In genomic region chr13:22252281-22252830, GRCh38 we compare ENCODE assay signal across 29 cellular contexts.
"Had no signal": no experiment of that assay in that cellular context is flagged by ENCODE, and none has a peak within 500 bp of the region (broad histone marks: within the 10 kb centered on the region; RNA-seq: fewer than 3 reads in every experiment).

No MANE protein-coding gene starts in this region.

- H3K4me1 Mint-ChIP-seq: activated B cell treated with CpG ODN at 0.5 μM for 24 hours; activated naive CD8-positive, alpha-beta T cell treated with anti-CD3 and anti-CD28 coated beads, Interleukin-2, amount 10 ng/mL, durations not matched to agents 7 days and 5 days; activated T-helper 17 cell treated with anti-CD3 and anti-CD28 coated beads, Interleukin-2, amount 50 U/mL, for 72 hours; central memory CD8-positive, alpha-beta T cell; endodermal cell had no signal

- H3K27me3 Mint-ChIP-seq: activated B cell treated with CpG ODN at 0.5 μM for 24 hours; activated CD8-positive, alpha-beta T cell treated with anti-CD3 and anti-CD28 coated beads for 36 hours; activated naive CD8-positive, alpha-beta T cell treated with anti-CD3 and anti-CD28 coated beads, Interleukin-2, amount 10 ng/mL, durations not matched to agents 7 days and 5 days; activated T-helper 17 cell treated with anti-CD3 and anti-CD28 coated beads, Interleukin-2, amount 50 U/mL, for 72 hours; central memory CD8-positive, alpha-beta T cell; dendritic cell treated with granulocyte-macrophage colony-stimulating factor and Interleukin-4, amounts not matched to agents 40 ng/mL and 50 ng/mL, for 4 days; T-helper 17 cell had no signal

- H3K4me1 ChIP-seq: heart right ventricle had no signal

- H3K36me3 ChIP-seq: brain microvascular endothelial cell, heart right ventricle, WERI-Rb-1 had no signal

- H3K9me3 Mint-ChIP-seq: activated B cell treated with CpG ODN at 0.5 μM for 24 hours; activated naive CD4-positive, alpha-beta T cell treated with anti-CD3 and anti-CD28 coated beads for 36 hours; activated naive CD8-positive, alpha-beta T cell treated with anti-CD3 and anti-CD28 coated beads, Interleukin-2, amount 10 ng/mL, durations not matched to agents 7 days and 5 days; activated T-cell treated with anti-CD3 and anti-CD28 coated beads, Interleukin-2, amount 50 U/mL, for 4 hours; activated T-helper 17 cell treated with anti-CD3 and anti-CD28 coated beads, Interleukin-2, amount 50 U/mL, for 72 hours; central memory CD8-positive, alpha-beta T cell; dendritic cell treated with granulocyte-macrophage colony-stimulating factor and Interleukin-4, amounts not matched to agents 40 ng/mL and 50 ng/mL, for 4 days; endodermal cell; T-helper 2 cell treated with Interferon-gamma antibody and Interleukin-4, amounts not matched to agents 5 μg/mL and 100 μg/mL, for 36 hours had no signal

- ATAC-seq: activated CD4-positive, CD25-positive, alpha-beta regulatory T cell treated with anti-CD3 and anti-CD28 coated beads, Interleukin-2, amount 50 U/mL, for 24 hours; activated CD8-positive, alpha-beta T cell treated with anti-CD3 and anti-CD28 coated beads for 36 hours; activated naive CD4-positive, alpha-beta T cell treated with anti-CD3 and anti-CD28 coated beads, Interleukin-2, amount 50 U/mL, for 72 hours; activated T-cell treated with anti-CD3 and anti-CD28 coated beads, Interleukin-2, amount 50 U/mL, for 4 hours; activated T-helper 17 cell treated with anti-CD3 and anti-CD28 coated beads, Interleukin-2, amount 50 U/mL, for 72 hours; esophagus mucosa; heart right ventricle; T-helper 17 cell had no signal

- DNase-seq: activated B cell treated with CpG ODN at 0.5 μM for 24 hours; activated CD4-positive, alpha-beta T cell treated with anti-CD3 and anti-CD28 coated beads for 48 hours; activated CD4-positive, alpha-beta T cell treated with anti-CD3 and anti-CD28 coated beads, Interleukin-2, amount 50 U/mL, for 1 hour; activated CD4-positive, alpha-beta T cell treated with anti-CD3 and anti-CD28 coated beads, Interleukin-2, amount 50 U/mL, for 48 hours; activated CD8-positive, alpha-beta memory T cell treated with anti-CD3 and anti-CD28 coated beads for 24 hours; activated CD8-positive, alpha-beta T cell treated with anti-CD3 and anti-CD28 coated beads for 36 hours; activated effector memory CD4-positive, alpha-beta T cell treated with Interleukin-2 at 50 U/mL for 16 hours; activated gamma-delta T cell treated with Interleukin-2 at 50 U/mL for 16 hours; activated naive CD4-positive, alpha-beta T cell treated with anti-CD3 and anti-CD28 coated beads for 36 hours; activated naive CD8-positive, alpha-beta T cell treated with anti-CD3 and anti-CD28 coated beads, Interleukin-2, amount 10 ng/mL, durations not matched to agents 7 days and 5 days; activated T-cell treated with anti-CD3 and anti-CD28 coated beads, Interleukin-2, amount 50 U/mL, for 4 hours; brain microvascular endothelial cell; dorsolateral prefrontal cortex; effector memory CD4-positive, alpha-beta T cell; endodermal cell; foreskin fibroblast; heart right ventricle; T-helper 1 cell; T-helper 17 cell; T1000; WERI-Rb-1 had no signal

- H3K27ac Mint-ChIP-seq: activated B cell treated with CpG ODN at 0.5 μM for 24 hours; activated CD8-positive, alpha-beta T cell treated with anti-CD3 and anti-CD28 coated beads for 36 hours; activated naive CD4-positive, alpha-beta T cell treated with anti-CD3 and anti-CD28 coated beads for 36 hours; activated naive CD8-positive, alpha-beta T cell treated with anti-CD3 and anti-CD28 coated beads, Interleukin-2, amount 10 ng/mL, durations not matched to agents 7 days and 5 days; activated T-helper 17 cell treated with anti-CD3 and anti-CD28 coated beads, Interleukin-2, amount 50 U/mL, for 72 hours; dendritic cell treated with granulocyte-macrophage colony-stimulating factor and Interleukin-4, amounts not matched to agents 40 ng/mL and 50 ng/mL, for 4 days; endodermal cell; T-helper 17 cell; T-helper 2 cell treated with Interferon-gamma antibody and Interleukin-4, amounts not matched to agents 5 μg/mL and 100 μg/mL, for 36 hours had no signal

- H3K27me3 ChIP-seq: brain microvascular endothelial cell, dorsolateral prefrontal cortex, heart right ventricle had no signal

- H3K27ac ChIP-seq: brain microvascular endothelial cell, coronary artery, dorsolateral prefrontal cortex, heart right ventricle, WERI-Rb-1 had no signal

- H3K4me3 Mint-ChIP-seq: activated B cell treated with CpG ODN at 0.5 μM for 24 hours; activated CD8-positive, alpha-beta T cell treated with anti-CD3 and anti-CD28 coated beads for 36 hours; activated naive CD4-positive, alpha-beta T cell treated with anti-CD3 and anti-CD28 coated beads for 36 hours; activated naive CD8-positive, alpha-beta T cell treated with anti-CD3 and anti-CD28 coated beads, Interleukin-2, amount 10 ng/mL, durations not matched to agents 7 days and 5 days; activated T-cell treated with anti-CD3 and anti-CD28 coated beads, Interleukin-2, amount 50 U/mL, for 4 hours; activated T-helper 17 cell treated with anti-CD3 and anti-CD28 coated beads, Interleukin-2, amount 50 U/mL, for 72 hours; central memory CD8-positive, alpha-beta T cell; dendritic cell treated with granulocyte-macrophage colony-stimulating factor and Interleukin-4, amounts not matched to agents 40 ng/mL and 50 ng/mL, for 4 days; endodermal cell; T-helper 17 cell; T-helper 2 cell treated with Interferon-gamma antibody and Interleukin-4, amounts not matched to agents 5 μg/mL and 100 μg/mL, for 36 hours had no signal

- H3K4me3 ChIP-seq: coronary artery, dorsolateral prefrontal cortex, heart right ventricle had no signal

- H3K36me3 Mint-ChIP-seq: activated naive CD4-positive, alpha-beta T cell treated with anti-CD3 and anti-CD28 coated beads, Interleukin-2, amount 50 U/mL, for 72 hours had no signal
